Comparison of ENCODE assay signal across 1 cellular context in the genomic region with DNA sequence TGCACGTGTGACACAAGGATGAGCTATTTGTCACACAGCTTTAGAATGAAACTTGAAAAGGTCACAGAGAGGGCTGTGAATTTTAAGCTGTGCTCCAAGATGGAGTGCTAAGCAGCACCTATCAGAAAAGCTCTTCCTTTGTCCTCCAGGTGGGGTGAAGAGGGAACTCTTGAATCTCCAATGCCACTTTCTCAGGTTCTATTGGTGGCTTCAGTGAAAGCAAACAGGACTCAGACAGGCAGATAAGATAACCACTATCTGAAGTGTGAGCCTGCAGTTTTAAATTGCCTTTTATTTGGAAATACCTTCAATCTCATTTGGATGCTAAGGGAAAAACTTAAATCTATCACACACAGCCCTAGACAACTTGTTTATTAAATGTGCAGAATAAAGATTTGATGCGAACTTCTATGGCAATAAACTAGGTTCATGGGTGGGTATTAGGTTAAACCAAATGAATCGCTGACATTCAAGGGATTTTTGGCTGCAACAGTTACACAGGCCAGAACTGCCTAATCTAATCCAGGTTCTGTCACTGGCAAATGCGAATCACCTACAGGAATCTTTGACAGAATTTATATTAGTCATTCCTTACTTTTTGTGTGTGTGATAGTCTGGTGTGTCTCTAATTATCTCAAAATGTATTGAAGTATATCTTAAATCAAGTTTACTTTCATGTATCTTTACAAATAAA.
TF ChIP-seq lines count a peak whose summit lies in the region.

No MANE protein-coding gene starts in this region.

TF ChIP-seq in SK-N-SH treated with all-trans-retinoic acid at 6 μM for 48 hours, 23 proteins besides CTCF, POLR2A, EP300 and RAD21 (continued from another document):
- TF ChIP-seq, protein P1, sequence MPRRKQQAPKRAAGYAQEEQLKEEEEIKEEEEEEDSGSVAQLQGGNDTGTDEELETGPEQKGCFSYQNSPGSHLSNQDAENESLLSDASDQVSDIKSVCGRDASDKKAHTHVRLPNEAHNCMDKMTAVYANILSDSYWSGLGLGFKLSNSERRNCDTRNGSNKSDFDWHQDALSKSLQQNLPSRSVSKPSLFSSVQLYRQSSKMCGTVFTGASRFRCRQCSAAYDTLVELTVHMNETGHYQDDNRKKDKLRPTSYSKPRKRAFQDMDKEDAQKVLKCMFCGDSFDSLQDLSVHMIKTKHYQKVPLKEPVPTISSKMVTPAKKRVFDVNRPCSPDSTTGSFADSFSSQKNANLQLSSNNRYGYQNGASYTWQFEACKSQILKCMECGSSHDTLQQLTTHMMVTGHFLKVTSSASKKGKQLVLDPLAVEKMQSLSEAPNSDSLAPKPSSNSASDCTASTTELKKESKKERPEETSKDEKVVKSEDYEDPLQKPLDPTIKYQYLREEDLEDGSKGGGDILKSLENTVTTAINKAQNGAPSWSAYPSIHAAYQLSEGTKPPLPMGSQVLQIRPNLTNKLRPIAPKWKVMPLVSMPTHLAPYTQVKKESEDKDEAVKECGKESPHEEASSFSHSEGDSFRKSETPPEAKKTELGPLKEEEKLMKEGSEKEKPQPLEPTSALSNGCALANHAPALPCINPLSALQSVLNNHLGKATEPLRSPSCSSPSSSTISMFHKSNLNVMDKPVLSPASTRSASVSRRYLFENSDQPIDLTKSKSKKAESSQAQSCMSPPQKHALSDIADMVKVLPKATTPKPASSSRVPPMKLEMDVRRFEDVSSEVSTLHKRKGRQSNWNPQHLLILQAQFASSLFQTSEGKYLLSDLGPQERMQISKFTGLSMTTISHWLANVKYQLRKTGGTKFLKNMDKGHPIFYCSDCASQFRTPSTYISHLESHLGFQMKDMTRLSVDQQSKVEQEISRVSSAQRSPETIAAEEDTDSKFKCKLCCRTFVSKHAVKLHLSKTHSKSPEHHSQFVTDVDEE (CRISPR knock-in tag; IDR thresholded peaks at IDR 0.05), result peak; percentile 69; the same call in 1 of the 2 replicates
- TF ChIP-seq, protein P2, sequence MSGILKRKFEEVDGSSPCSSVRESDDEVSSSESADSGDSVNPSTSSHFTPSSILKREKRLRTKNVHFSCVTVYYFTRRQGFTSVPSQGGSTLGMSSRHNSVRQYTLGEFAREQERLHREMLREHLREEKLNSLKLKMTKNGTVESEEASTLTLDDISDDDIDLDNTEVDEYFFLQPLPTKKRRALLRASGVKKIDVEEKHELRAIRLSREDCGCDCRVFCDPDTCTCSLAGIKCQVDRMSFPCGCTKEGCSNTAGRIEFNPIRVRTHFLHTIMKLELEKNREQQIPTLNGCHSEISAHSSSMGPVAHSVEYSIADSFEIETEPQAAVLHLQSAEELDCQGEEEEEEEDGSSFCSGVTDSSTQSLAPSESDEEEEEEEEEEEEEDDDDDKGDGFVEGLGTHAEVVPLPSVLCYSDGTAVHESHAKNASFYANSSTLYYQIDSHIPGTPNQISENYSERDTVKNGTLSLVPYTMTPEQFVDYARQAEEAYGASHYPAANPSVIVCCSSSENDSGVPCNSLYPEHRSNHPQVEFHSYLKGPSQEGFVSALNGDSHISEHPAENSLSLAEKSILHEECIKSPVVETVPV (CRISPR knock-in tag; IDR thresholded peaks at IDR 0.05), result no peak
- TF ChIP-seq ZC3H10 (CRISPR knock-in tag; IDR thresholded peaks at IDR 0.05), result no peak
